Comparison of ENCODE assay signal across 21 cellular contexts in genomic region chr17:79377230-79377790, GRCh38.
"Had no signal": no experiment of that assay in that cellular context is flagged by ENCODE, and none has a peak within 500 bp of the region (broad histone marks: within the 10 kb centered on the region; RNA-seq: fewer than 3 reads in every experiment).

No MANE protein-coding gene starts in this region.

- ATAC-seq: activated CD4-positive, CD25-positive, alpha-beta regulatory T cell treated with anti-CD3 and anti-CD28 coated beads, Interleukin-2, amount 50 U/mL, for 24 hours; activated CD8-positive, alpha-beta T cell treated with anti-CD3 and anti-CD28 coated beads, Interleukin-2, amount 10 ng/mL, durations not matched to agents 7 days and 5 days; body of pancreas; Panc1 had no signal

- H3K27ac ChIP-seq: ascending aorta, body of pancreas, RWPE1 had no signal

- H3K4me1 ChIP-seq: ascending aorta, body of pancreas had no signal

- H3K4me3 ChIP-seq: ascending aorta, body of pancreas had no signal

- H3K27me3 ChIP-seq: ascending aorta, body of pancreas had no signal

- H3K9me3 ChIP-seq: ascending aorta, body of pancreas had no signal

- H3K36me3 ChIP-seq: ascending aorta had no signal

- DNase-seq: activated CD4-positive, alpha-beta T cell treated with anti-CD3 and anti-CD28 coated beads for 4 hours; activated CD8-positive, alpha-beta T cell treated with anti-CD3 and anti-CD28 coated beads, Interleukin-2, amount 10 ng/mL, durations not matched to agents 7 days and 5 days; activated effector memory CD4-positive, alpha-beta T cell treated with Interleukin-2 at 50 U/mL for 16 hours; activated naive CD4-positive, alpha-beta T cell; activated T-cell treated with anti-CD3 and anti-CD28 coated beads, Interleukin-2, amount 50 U/mL, for 24 hours; amniotic stem cell; body of pancreas; Kasumi-1; NCI-H1105 treated with DMSO at 0.1 percent for 48 hours; NCI-H1436 treated with DMSO at 0.1 percent for 48 hours; NCI-H187; NCI-H2081; NCI-H510A treated with DMSO at 0.1 percent for 48 hours; NCI-H69; NK-92 treated with Interleukin-12 subunit alpha and Interleukin-12 subunit beta, amount 100 ng/mL, for 24 hours; OCI-M1; SHP77 treated with DMSO at 0.1 percent for 48 hours had no signal
